ENCODE assay signal across 13 cellular contexts in the genomic region with DNA sequence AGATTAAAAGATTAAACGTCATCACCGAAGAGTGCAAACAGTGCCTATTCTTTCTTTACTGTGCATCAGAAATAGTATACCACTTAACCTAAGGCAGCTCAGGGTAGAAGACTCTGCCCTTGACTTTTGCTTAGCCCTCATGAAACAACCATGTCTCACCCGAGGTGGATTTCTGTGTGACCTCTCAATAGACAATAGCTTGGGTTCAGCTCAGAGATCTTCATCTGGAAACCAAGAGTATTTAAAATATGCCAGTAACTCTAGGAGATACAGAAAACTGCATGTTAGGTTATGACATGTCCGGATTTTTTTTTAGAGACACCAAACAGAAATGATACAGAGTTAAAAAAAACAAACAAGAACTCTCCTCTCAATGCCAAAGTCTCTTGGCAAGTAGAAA.
"Had no signal": no experiment of that assay in that cellular context is flagged by ENCODE, and none has a peak within 500 bp of the region (broad histone marks: within the 10 kb centered on the region; RNA-seq: fewer than 3 reads in every experiment).

No MANE protein-coding gene starts in this region.

- H3K27ac Mint-ChIP-seq: activated B cell treated with CpG ODN at 0.5 μM for 24 hours; activated CD4-positive, alpha-beta T cell treated with anti-CD3 and anti-CD28 coated beads, Interleukin-2, amount 10 ng/mL, durations not matched to agents 7 days and 5 days had no signal

- H3K36me3 ChIP-seq: adrenal gland, tibial nerve had no signal

- ATAC-seq: SK-N-SH treated with all-trans-retinoic acid at 6 μM for 48 hours had no signal

- H3K9me3 ChIP-seq: adrenal gland, tibial nerve had no signal

- H3K4me3 ChIP-seq: adrenal gland, coronary artery, hepatocyte, smooth muscle cell, tibial nerve had no signal

- H3K9me3 Mint-ChIP-seq: activated B cell treated with CpG ODN at 0.5 μM for 24 hours; activated CD4-positive, alpha-beta T cell treated with anti-CD3 and anti-CD28 coated beads, Interleukin-2, amount 10 ng/mL, durations not matched to agents 7 days and 5 days had no signal

- H3K27ac ChIP-seq: coronary artery, tibial nerve had no signal

- H3K27me3 Mint-ChIP-seq: activated B cell treated with CpG ODN at 0.5 μM for 24 hours; activated CD4-positive, alpha-beta T cell treated with anti-CD3 and anti-CD28 coated beads, Interleukin-2, amount 10 ng/mL, durations not matched to agents 7 days and 5 days had no signal

- H3K27me3 ChIP-seq: adrenal gland, hepatocyte, tibial nerve had no signal

- DNase-seq: activated B cell treated with CpG ODN at 0.5 μM for 24 hours; activated CD4-positive, alpha-beta T cell treated with anti-CD3 and anti-CD28 coated beads, Interleukin-2, amount 10 ng/mL, durations not matched to agents 7 days and 5 days; activated naive CD4-positive, alpha-beta T cell treated with anti-CD3 and anti-CD28 coated beads, Interleukin-2, amount 50 U/mL, for 16 hours; adrenal gland; caudate nucleus; effector CD4-positive, alpha-beta T cell; kidney glomerular epithelial cell; retina had no signal

- H3K4me3 Mint-ChIP-seq: activated B cell treated with CpG ODN at 0.5 μM for 24 hours; activated CD4-positive, alpha-beta T cell treated with anti-CD3 and anti-CD28 coated beads, Interleukin-2, amount 10 ng/mL, durations not matched to agents 7 days and 5 days had no signal
